ENCODE assay signal across 8 cellular contexts in the genomic region with DNA sequence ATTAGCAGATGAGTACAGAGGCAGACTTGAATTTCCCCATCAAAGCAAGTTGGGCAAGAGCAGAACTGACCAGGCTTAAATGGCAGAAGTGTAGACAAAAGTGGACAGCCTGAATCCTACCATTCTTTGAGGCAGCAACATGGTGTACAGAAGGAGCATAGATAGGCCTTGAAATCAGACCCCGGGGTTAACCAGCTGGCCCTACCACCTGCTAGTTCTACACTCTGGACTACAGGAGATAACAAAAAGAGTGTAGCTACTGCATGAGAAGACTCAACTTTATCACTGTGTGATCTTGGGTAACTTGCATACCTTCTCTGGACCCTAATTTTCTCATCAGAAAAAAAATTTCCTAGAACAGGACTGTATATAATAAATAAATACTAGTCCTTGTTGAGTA.
"Had no signal": no experiment of that assay in that cellular context is flagged by ENCODE, and none has a peak within 500 bp of the region (broad histone marks: within the 10 kb centered on the region; RNA-seq: fewer than 3 reads in every experiment).

No MANE protein-coding gene starts in this region.

- H3K4me1 Mint-ChIP-seq: activated naive CD4-positive, alpha-beta T cell treated with anti-CD3 and anti-CD28 coated beads, Interleukin-2, amount 50 U/mL, for 24 hours; mesothelial cell of epicardium had no signal

- H3K4me3 Mint-ChIP-seq: activated naive CD4-positive, alpha-beta T cell treated with anti-CD3 and anti-CD28 coated beads, Interleukin-2, amount 50 U/mL, for 24 hours; mesothelial cell of epicardium had no signal

- H3K4me3 ChIP-seq: hepatocyte had no signal

- H3K27ac ChIP-seq: epithelial cell of prostate, hepatocyte had no signal

- H3K36me3 Mint-ChIP-seq: activated naive CD4-positive, alpha-beta T cell treated with anti-CD3 and anti-CD28 coated beads, Interleukin-2, amount 50 U/mL, for 24 hours; mesothelial cell of epicardium had no signal

- H3K27me3 Mint-ChIP-seq: activated B cell treated with CpG ODN at 0.5 μM for 24 hours; activated naive CD4-positive, alpha-beta T cell treated with anti-CD3 and anti-CD28 coated beads, Interleukin-2, amount 50 U/mL, for 24 hours had no signal

- DNase-seq: activated B cell treated with CpG ODN at 0.5 μM for 24 hours; activated T-cell treated with anti-CD3 and anti-CD28 coated beads, Interleukin-2, amount 50 U/mL, for 1 hour; effector memory CD4-positive, alpha-beta T cell; kidney glomerular epithelial cell had no signal

- H3K9me3 Mint-ChIP-seq: activated B cell treated with CpG ODN at 0.5 μM for 24 hours, mesothelial cell of epicardium had no signal

- H3K27ac Mint-ChIP-seq: activated B cell treated with CpG ODN at 0.5 μM for 24 hours; activated naive CD4-positive, alpha-beta T cell treated with anti-CD3 and anti-CD28 coated beads, Interleukin-2, amount 50 U/mL, for 24 hours; mesothelial cell of epicardium had no signal

- H2AFZ ChIP-seq: hepatocyte had no signal

- H3K79me2 ChIP-seq: hepatocyte had no signal

- H3K4me2 ChIP-seq: hepatocyte had no signal
